8 cellular contexts compared by ENCODE assay signal in the genomic region with DNA sequence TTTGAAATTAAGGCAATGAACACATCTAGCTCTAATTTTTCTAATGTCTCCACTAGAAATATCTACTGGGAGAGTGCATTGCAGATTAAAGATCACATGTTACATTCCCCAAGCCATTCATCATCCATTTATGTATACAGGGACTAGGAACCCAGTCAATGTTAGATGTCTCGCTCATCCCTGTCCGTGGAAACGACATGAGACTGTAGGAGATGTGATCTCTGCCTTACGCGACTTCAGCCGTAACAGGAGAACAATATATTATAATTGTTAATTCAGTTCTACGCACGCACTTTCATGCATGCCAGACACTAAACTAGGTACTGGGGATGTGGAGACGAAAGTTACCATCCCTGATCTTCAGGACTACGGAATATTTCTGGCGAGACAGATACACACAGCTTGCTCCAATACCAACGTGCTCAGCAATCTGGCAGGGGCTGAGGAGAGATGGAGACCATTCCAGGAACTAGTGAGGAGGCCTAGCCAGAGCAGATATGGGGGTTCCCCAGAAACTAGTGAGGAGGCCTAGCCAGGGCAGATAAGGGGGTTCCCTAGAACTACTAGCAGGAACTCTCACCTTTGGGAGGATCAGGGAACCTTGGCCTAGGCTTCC. TPM values are rescaled to one million over a fixed set of nuclear protein-coding genes. Genes with fewer than 3 reads are reported as not detected.
DNase-seq lines count a peak whose midpoint lies in the region; ATAC-seq, FAIRE-seq and TF ChIP-seq lines count a peak whose summit lies in the region.

No MANE protein-coding gene starts in this region.

- H3K4me1 ChIP-seq in endothelial cell of umbilical vein (ENCODE audit: control insufficient read depth, extremely low read depth, insufficient read depth, low read length) (no peaks in the 10 kb centered on the region), neural progenitor cell (peaks cover 4% of the 10 kb centered on the region)

- H3K27ac ChIP-seq in RWPE1 (peak overlapping the region; percentile 90), endothelial cell of umbilical vein (ENCODE audit: insufficient read depth, low read depth, low read length) (no peak overlapping the region), neural progenitor cell (no peak overlapping the region)

- H3K4me2 ChIP-seq in endothelial cell of umbilical vein (ENCODE audit: insufficient read depth, low read length) (peak overlapping the region; percentile 53), neural progenitor cell (peak overlapping the region; percentile 79)

- POLR2A ChIA-PET in RWPE1 (lab: Yijun Ruan, JAX; ENCODE audit: low non-redundant PET) (no interaction called here), endothelial cell of umbilical vein (lab: Charles Lee) (interaction anchor here (0.7 to 1.0 kb wide), 2 partner anchors 24 to 36 kb away, joined by 3 to 4 read pairs; a partner anchor contains a TSS)

- peaks cover 4% of the 10 kb centered on the region for H3K27me3 Mint-ChIP-seq in neural progenitor cell (ENCODE audit: insufficient read depth, low read depth)

- TF ChIP-seq CTCF in RWPE1 (conservative IDR thresholded peaks at IDR 0.05; ENCODE audit: low read depth), result no peak
- TF ChIP-seq CTCF in endothelial cell of umbilical vein (IDR thresholded peaks at IDR 0.05; ENCODE audit: extremely low read depth in 1 of 2, insufficient read depth in 1 of 2, low read depth in 1 of 2, low read length in 2 of 2), result no peak
- no peak for TF ChIP-seq CTCF in neural progenitor cell (IDR thresholded peaks at IDR 0.05)

- peak; percentile 2 for ATAC-seq in GM21528 (IDR thresholded peaks at IDR 0.05; ENCODE audit: low FRiP score, unreplicated experiment)

- H3K4me3 ChIP-seq in endothelial cell of umbilical vein (replicated peaks in 1 of 3; ENCODE audit: insufficient read depth in 1 of 3, low read depth in 1 of 3, low read length in 3 of 3) (peak overlapping the region in 2 of 3 experiments; percentile 35 to 74), neural progenitor cell (peak overlapping the region; percentile 42)

- DNase-seq in Ammon's horn (ENCODE audit: low spot score) (peak; percentile 49), RWPE1 (ENCODE audit: low spot score) (no peak), endothelial cell of umbilical vein (ENCODE audit: low read depth, low spot score) (no peak), neural progenitor cell (ENCODE audit: low spot score) (no peak), 8988T (no peak)
- DNase-seq in central memory CD4-positive, alpha-beta T cell, result no peak
- no peak for DNase-seq in stimulated activated CD4-positive, alpha-beta T cell treated with anti-CD3 and anti-CD28 coated beads, Interleukin-4, amount 100 ng/mL, for 1 hour

- H3K36me3 ChIP-seq in endothelial cell of umbilical vein (ENCODE audit: control insufficient read depth in 2 of 2, extremely low read depth in 1 of 2, insufficient read depth in 2 of 2, low read length in 2 of 2) (no peaks in the 10 kb centered on the region), neural progenitor cell (no peaks in the 10 kb centered on the region)

- no peaks in the 10 kb centered on the region for H4K20me1 ChIP-seq in endothelial cell of umbilical vein (replicated peaks; ENCODE audit: control insufficient read depth, extremely low read depth, insufficient read depth, low read length)
- no peaks in the 10 kb centered on the region for H4K20me1 ChIP-seq in neural progenitor cell (ENCODE audit: low read depth)

- H3K27me3 ChIP-seq in endothelial cell of umbilical vein (ENCODE audit: control insufficient read depth in 2 of 2, insufficient read depth in 2 of 2, low read length in 2 of 2) (no peaks in the 10 kb centered on the region), neural progenitor cell (no peaks in the 10 kb centered on the region)

- peak overlapping the region; percentile 83 for H3K9ac ChIP-seq in endothelial cell of umbilical vein (replicated peaks; ENCODE audit: extremely low read depth, insufficient read depth, low read length)
- H3K9ac ChIP-seq in neural progenitor cell, result no peak overlapping the region

- dilution Hi-C loops in endothelial cell of umbilical vein (cut with MboI; ENCODE audit: extremely low pct_ligation_motif_present, low sequenced_read_pairs), result no loop called here

- peak overlapping the region; percentile 40 for H3K27ac Mint-ChIP-seq in neural progenitor cell

- H3K79me2 ChIP-seq in endothelial cell of umbilical vein (ENCODE audit: control insufficient read depth, insufficient read depth, low read length) (no peaks in the 10 kb centered on the region), neural progenitor cell (ENCODE audit: low read depth) (peaks cover 23% of the 10 kb centered on the region)

- no peak for TF ChIP-seq POLR2A in endothelial cell of umbilical vein (IDR thresholded peaks at IDR 0.05; ENCODE audit: low read depth, low read length)

- peaks cover 4% of the 10 kb centered on the region for H3K9me3 Mint-ChIP-seq in neural progenitor cell

- peaks cover 18% of the 10 kb centered on the region for H3K4me1 Mint-ChIP-seq in neural progenitor cell

- no peaks in the 10 kb centered on the region for H3F3A ChIP-seq in neural progenitor cell (ENCODE audit: low read depth)

- TSS peak; percentile 47 for BruUV-seq in endothelial cell of umbilical vein (replicated peaks; lab: Mats Ljungman, UMichigan)

- peak overlapping the region; percentile 83 for H3K4me3 Mint-ChIP-seq in neural progenitor cell

- H3K9me1 ChIP-seq in endothelial cell of umbilical vein (replicated peaks; ENCODE audit: control insufficient read depth, extremely low read depth, insufficient read depth, low read length), result no peaks in the 10 kb centered on the region

- FAIRE-seq in endothelial cell of umbilical vein (lab: Jason Lieb, UNC), result no peak

- peaks cover 18% of the 10 kb centered on the region for H3K36me3 Mint-ChIP-seq in neural progenitor cell

- CTCF ChIA-PET in RWPE1 (lab: Yijun Ruan, JAX), result interaction anchor here (0.6 kb wide), 1 partner anchor 49 kb away, joined by 3 read pairs; no protein-coding TSS in a partner anchor
- CTCF ChIA-PET in endothelial cell of umbilical vein (lab: Charles Lee), result interaction anchor here (1.0 to 10.7 kb wide), 5 partner anchors 51 to 1853 kb away, joined by 3 to 437 read pairs (median 4); a partner anchor contains a TSS

- no peaks in the 10 kb centered on the region for H3K9me3 ChIP-seq in endothelial cell of umbilical vein (replicated peaks; ENCODE audit: control insufficient read depth, insufficient read depth, low read length)
- no peaks in the 10 kb centered on the region for H3K9me3 ChIP-seq in neural progenitor cell (ENCODE audit: low read depth)

- intact Hi-C loops in endothelial cell of umbilical vein (cut with micrococcal nuclease), result loop anchor here (1.0 to 5.0 kb wide), 5 partner anchors 21 to 382 kb away; a partner anchor contains a TSS

- H2AFZ ChIP-seq in endothelial cell of umbilical vein (ENCODE audit: low read depth, low read length) (peak overlapping the region; percentile 26), neural progenitor cell (replicated peaks) (peak overlapping the region; percentile 46)

RNA-seq across cellular contexts. Expression of a gene that starts 0.7 kb away (rescaled TPM):
- total RNA-seq in endothelial cell of umbilical vein (19.6 and 21.8 TPM in 2 replicates), neural progenitor cell (ENCODE audit: low replicate concordance) (18.6 and 20.7 TPM in 2 replicates)
- 34.2 and 36.0 TPM in 2 replicates for polyA plus RNA-seq in endothelial cell of umbilical vein
- polyA plus RNA-seq in endothelial cell of umbilical vein (2011; cell fraction: cytosol; rRNA removed), result 30.7 and 37.0 TPM in 2 replicates
- polyA plus RNA-seq in endothelial cell of umbilical vein (2011; cell fraction: nucleus; rRNA removed), result 13.5 and 15.9 TPM in 2 replicates
- polyA plus RNA-seq in endothelial cell of umbilical vein (2012), result 20.9 and 24.0 TPM in 2 replicates
- 14.7 and 15.8 TPM in 2 replicates for polyA minus RNA-seq in endothelial cell of umbilical vein
- polyA minus RNA-seq in endothelial cell of umbilical vein (2011; cell fraction: cytosol; rRNA and poly(A)+ RNA removed), result 28.3 TPM
- polyA minus RNA-seq in endothelial cell of umbilical vein (2011; cell fraction: nucleus; rRNA and poly(A)+ RNA removed), result 4.0 and 4.2 TPM in 2 replicates

RNA-seq across cellular contexts. Expression of a gene that starts 21.7 kb away (rescaled TPM):
- total RNA-seq in endothelial cell of umbilical vein, result 8.7 and 11.0 TPM in 2 replicates
- polyA plus RNA-seq in endothelial cell of umbilical vein, result 9.3 and 9.6 TPM in 2 replicates
- polyA plus RNA-seq in endothelial cell of umbilical vein (2011; cell fraction: cytosol; rRNA removed), result 6.6 and 7.1 TPM in 2 replicates
- polyA plus RNA-seq in endothelial cell of umbilical vein (2011; cell fraction: nucleus; rRNA removed), result 7.1 TPM in 2 replicates
- 4.5 and 5.3 TPM in 2 replicates for polyA plus RNA-seq in endothelial cell of umbilical vein (2012)
- 7.7 and 10.6 TPM in 2 replicates for polyA minus RNA-seq in endothelial cell of umbilical vein
- polyA minus RNA-seq in endothelial cell of umbilical vein (2011; cell fraction: cytosol; rRNA and poly(A)+ RNA removed), result 5.8 TPM
- 4.5 and 4.6 TPM in 2 replicates for polyA minus RNA-seq in endothelial cell of umbilical vein (2011; cell fraction: nucleus; rRNA and poly(A)+ RNA removed)
- 4.6 and 5.3 TPM in 2 replicates for total RNA-seq in neural progenitor cell (ENCODE audit: low replicate concordance)

RNA-seq across cellular contexts. Expression of a gene that starts 35.6 kb away (rescaled TPM):
- total RNA-seq in endothelial cell of umbilical vein (31.0 and 33.5 TPM in 2 replicates), neural progenitor cell (ENCODE audit: low replicate concordance) (25.8 and 50.5 TPM in 2 replicates)
- 32.4 and 33.4 TPM in 2 replicates for polyA plus RNA-seq in endothelial cell of umbilical vein
- polyA plus RNA-seq in endothelial cell of umbilical vein (2011; cell fraction: cytosol; rRNA removed), result 20.6 and 20.8 TPM in 2 replicates
- polyA plus RNA-seq in endothelial cell of umbilical vein (2011; cell fraction: nucleus; rRNA removed), result 49.7 and 51.3 TPM in 2 replicates
- 17.4 and 18.1 TPM in 2 replicates for polyA plus RNA-seq in endothelial cell of umbilical vein (2012)
- polyA minus RNA-seq in endothelial cell of umbilical vein, result 21.5 and 29.3 TPM in 2 replicates
- polyA minus RNA-seq in endothelial cell of umbilical vein (2011; cell fraction: cytosol; rRNA and poly(A)+ RNA removed), result 16.2 TPM
- polyA minus RNA-seq in endothelial cell of umbilical vein (2011; cell fraction: nucleus; rRNA and poly(A)+ RNA removed), result 18.3 and 19.4 TPM in 2 replicates

RNA-seq across cellular contexts. Expression of a gene that starts 35.9 kb away (rescaled TPM):
- 104 and 106 TPM in 2 replicates for total RNA-seq in endothelial cell of umbilical vein
- polyA plus RNA-seq in endothelial cell of umbilical vein, result 116 TPM in 2 replicates
- 88.1 and 97.4 TPM in 2 replicates for polyA plus RNA-seq in endothelial cell of umbilical vein (2011; cell fraction: cytosol; rRNA removed)
- polyA plus RNA-seq in endothelial cell of umbilical vein (2011; cell fraction: nucleus; rRNA removed), result 213 and 215 TPM in 2 replicates
- polyA plus RNA-seq in endothelial cell of umbilical vein (2012), result 103 and 108 TPM in 2 replicates
- polyA minus RNA-seq in endothelial cell of umbilical vein, result 136 and 158 TPM in 2 replicates
- 36.8 TPM for polyA minus RNA-seq in endothelial cell of umbilical vein (2011; cell fraction: cytosol; rRNA and poly(A)+ RNA removed)
- 84.8 and 95.7 TPM in 2 replicates for polyA minus RNA-seq in endothelial cell of umbilical vein (2011; cell fraction: nucleus; rRNA and poly(A)+ RNA removed)
- total RNA-seq in neural progenitor cell (ENCODE audit: low replicate concordance), result 40.0 and 58.1 TPM in 2 replicates

RNA-seq across cellular contexts. Expression of a gene that starts 50.9 kb away (rescaled TPM):
- total RNA-seq in endothelial cell of umbilical vein (17.7 and 21.1 TPM in 2 replicates), neural progenitor cell (ENCODE audit: low replicate concordance) (13.0 and 17.9 TPM in 2 replicates)
- polyA plus RNA-seq in endothelial cell of umbilical vein, result 19.4 and 20.8 TPM in 2 replicates
- polyA plus RNA-seq in endothelial cell of umbilical vein (2011; cell fraction: cytosol; rRNA removed), result 22.6 and 25.1 TPM in 2 replicates
- 18.4 and 19.5 TPM in 2 replicates for polyA plus RNA-seq in endothelial cell of umbilical vein (2011; cell fraction: nucleus; rRNA removed)
- polyA plus RNA-seq in endothelial cell of umbilical vein (2012), result 14.4 and 15.3 TPM in 2 replicates
- 15.2 and 21.4 TPM in 2 replicates for polyA minus RNA-seq in endothelial cell of umbilical vein
- 28.7 TPM for polyA minus RNA-seq in endothelial cell of umbilical vein (2011; cell fraction: cytosol; rRNA and poly(A)+ RNA removed)
- polyA minus RNA-seq in endothelial cell of umbilical vein (2011; cell fraction: nucleus; rRNA and poly(A)+ RNA removed), result 8.4 and 8.9 TPM in 2 replicates
